In the genomic region with DNA sequence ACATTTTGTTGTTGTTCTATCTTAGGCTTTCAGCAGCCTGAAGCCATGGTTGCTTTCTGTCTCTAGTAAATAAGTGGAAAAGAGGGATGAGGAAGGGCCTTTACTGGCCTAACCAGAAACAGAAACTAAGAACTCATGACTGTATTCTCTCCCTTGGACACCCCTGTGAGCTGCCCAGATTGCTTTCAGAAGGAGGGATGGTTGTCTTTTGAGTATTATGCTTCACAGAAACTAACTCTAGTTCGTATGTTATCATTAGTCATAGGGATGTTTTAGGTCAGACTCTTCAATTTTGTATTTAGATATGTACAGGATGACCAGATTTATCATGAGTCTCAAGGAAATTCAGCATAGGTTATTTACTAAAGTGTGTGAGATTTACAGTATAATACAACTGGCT, we compare ENCODE assay signal across 1 cellular context.
TF ChIP-seq lines count a peak whose summit lies in the region.

No MANE protein-coding gene starts in this region.

TF ChIP-seq in SK-N-SH, 30 proteins besides CTCF, POLR2A, EP300 and RAD21 (continued from another document):
- no peak for TF ChIP-seq REST (IDR thresholded peaks at IDR 0.05; ENCODE audit: low read depth, low read length)
- TF ChIP-seq, protein P1, sequence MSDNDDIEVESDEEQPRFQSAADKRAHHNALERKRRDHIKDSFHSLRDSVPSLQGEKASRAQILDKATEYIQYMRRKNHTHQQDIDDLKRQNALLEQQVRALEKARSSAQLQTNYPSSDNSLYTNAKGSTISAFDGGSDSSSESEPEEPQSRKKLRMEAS (IDR thresholded peaks at IDR 0.05; ENCODE audit: low read depth) = no peak
